8 cellular contexts compared by ENCODE assay signal in genomic region chr16:67163164-67163902, GRCh38. TPM values are rescaled to one million over a fixed set of nuclear protein-coding genes. Genes with fewer than 3 reads are reported as not detected.
A peak's percentile ranks its signal among the peaks of the same experiment; 100 is the strongest.
DNase-seq lines count a peak whose midpoint lies in the region; TF ChIP-seq lines count a peak whose summit lies in the region.

No MANE protein-coding gene starts in this region.

- H3K4me3 ChIP-seq in NT2/D1 (ENCODE audit: insufficient read length, low read depth) (peak overlapping the region; percentile 47), colonic mucosa (peak overlapping the region; percentile 28), brain microvascular endothelial cell (ENCODE audit: low read depth, low read length) (no peak overlapping the region)

- H3K27me3 ChIP-seq in NT2/D1 (ENCODE audit: insufficient read depth, insufficient read length) (peaks cover 98% of the 10 kb centered on the region), colonic mucosa (peaks cover 31% of the 10 kb centered on the region), brain microvascular endothelial cell (replicated peaks) (peaks cover 47% of the 10 kb centered on the region)

- in situ Hi-C loops in brain microvascular endothelial cell (cut with HindIII; ENCODE audit: low pct_ligation_motif_present, low sequenced_read_pairs), result no loop called here

- H3K27ac ChIP-seq in colonic mucosa (no peak overlapping the region), brain microvascular endothelial cell (no peak overlapping the region)

- H3K4me1 ChIP-seq in NT2/D1 (ENCODE audit: insufficient read depth, insufficient read length) (peaks cover 14% of the 10 kb centered on the region), colonic mucosa (peaks cover 19% of the 10 kb centered on the region)

- DNase-seq in GM20000 (ENCODE audit: low spot score) (peak; percentile 67), NT2/D1 (ENCODE audit: low read depth, low spot score) (no peak), colonic mucosa (peak; percentile 42), lung microvascular endothelial cell (ENCODE audit: low read depth in 2 of 2) (peak; percentile 62 to 73), superior temporal gyrus (ENCODE audit: extremely low spot score) (peak; percentile 84), SKM-1 (lab: John Stamatoyannopoulos, UW; ENCODE audit: unreplicated experiment) (no peak), brain microvascular endothelial cell (no peak)
- DNase-seq in effector CD4-positive, alpha-beta T cell, result no peak

- no peak for TF ChIP-seq CTCF in GM20000 (IDR thresholded peaks at IDR 0.05; ENCODE audit: extremely low read depth, missing control alignments)
- TF ChIP-seq CTCF in colonic mucosa (IDR thresholded peaks at IDR 0.05), result no peak
- no peak for TF ChIP-seq CTCF in brain microvascular endothelial cell (IDR thresholded peaks at IDR 0.05; ENCODE audit: low read depth, low read length, missing control alignments)

- peak overlapping the region; percentile 76 for H3K9ac ChIP-seq in NT2/D1 (ENCODE audit: insufficient read length, low read depth)
- H3K9ac ChIP-seq in colonic mucosa (ENCODE audit: low read depth in 2 of 2, low read length in 2 of 2), result peak overlapping the region; percentile 19 to 30

- H3K36me3 ChIP-seq in NT2/D1 (ENCODE audit: insufficient read depth, insufficient read length, low read length) (no peaks in the 10 kb centered on the region), colonic mucosa (no peaks in the 10 kb centered on the region), brain microvascular endothelial cell (replicated peaks) (no peaks in the 10 kb centered on the region)

- intact Hi-C loops in colonic mucosa (cut with DNase I), result no loop called here

- H3K9me3 ChIP-seq in NT2/D1 (ENCODE audit: insufficient read depth, low read length) (no peaks in the 10 kb centered on the region), colonic mucosa (no peaks in the 10 kb centered on the region)

RNA-seq across cellular contexts. Expression of gene HSF4, which starts 1.2 kb away (rescaled TPM):
- total RNA-seq in colonic mucosa (10 to 100 TPM; 23.6 TPM), lung microvascular endothelial cell (1.3 and 2.0 TPM in 2 replicates)

RNA-seq across cellular contexts. Expression of gene FBXL8, which starts 3.6 kb away (rescaled TPM):
- 10 to 100 TPM; 12.0 to 27.1 TPM for total RNA-seq in colonic mucosa
- total RNA-seq in lung microvascular endothelial cell, result 4.1 and 5.6 TPM in 2 replicates

RNA-seq across cellular contexts. Expression of gene TRADD, which starts 3.6 kb away (rescaled TPM):
- total RNA-seq in colonic mucosa, result 10 to 100 TPM; 27.5 to 37.1 TPM
- 10.7 and 16.3 TPM in 2 replicates for total RNA-seq in lung microvascular endothelial cell

RNA-seq across cellular contexts. Expression of gene NOL3, which starts 7.0 kb away (rescaled TPM):
- total RNA-seq in colonic mucosa, result 10 to 100 TPM; 26.2 to 31.0 TPM
- 4.8 and 5.6 TPM in 2 replicates for total RNA-seq in lung microvascular endothelial cell

RNA-seq across cellular contexts. Expression of gene B3GNT9, which starts 12.5 kb away (rescaled TPM):
- total RNA-seq in colonic mucosa (1 to 10 TPM; 4.4 to 4.9 TPM), lung microvascular endothelial cell (3.5 and 6.3 TPM in 2 replicates)

Comparison
In these comparisons a context has a peak if more than half of its experiments do, and no peak if none do; other contexts are left out.
1. DNase-seq: peak in GM20000 (single experiment), colonic mucosa (single experiment), lung microvascular endothelial cell (2 of 2) and superior temporal gyrus (single experiment); none in NT2/D1 (single experiment), SKM-1 (single experiment), brain microvascular endothelial cell (single experiment) and effector CD4-positive, alpha-beta T cell (single experiment).